ENCODE assay signal across 11 cellular contexts in genomic region chr10:52755297-52756062, GRCh38. TPM values are rescaled to one million over a fixed set of nuclear protein-coding genes. Genes with fewer than 3 reads are reported as not detected.
DNase-seq lines count a peak whose midpoint lies in the region; ATAC-seq and TF ChIP-seq lines count a peak whose summit lies in the region.
"Had no signal": no experiment of that assay in that cellular context is flagged by ENCODE, and none has a peak within 500 bp of the region (broad histone marks: within the 10 kb centered on the region; RNA-seq: fewer than 3 reads in every experiment).

No MANE protein-coding gene starts in this region.

- POLR2A ChIA-PET in WTC11 (lab: Charles Lee): no interaction called here

- CTCF ChIA-PET in WTC11 (lab: Charles Lee): interaction anchor here (1.3 kb wide), 1 partner anchor 24 kb away, joined by 4 read pairs; no protein-coding TSS in a partner anchor

- TF ChIP-seq CTCF in WTC11 (IDR thresholded peaks at IDR 0.05) (no peak), endothelial cell (IDR thresholded peaks at IDR 0.05; ENCODE audit: unreplicated experiment) (no peak)

- H3K9me3 Mint-ChIP-seq in WTC11 (peaks cover 8% of the 10 kb centered on the region), endothelial cell (ENCODE audit: unreplicated experiment) (no peaks in the 10 kb centered on the region)
- H3K9me3 Mint-ChIP-seq in activated T-cell treated with anti-CD3 and anti-CD28 coated beads, Interleukin-2, amount 50 U/mL, for 24 hours: peaks cover 2% of the 10 kb centered on the region

- H3K27me3 Mint-ChIP-seq in WTC11 (ENCODE audit: low read depth): no peaks in the 10 kb centered on the region
- no peaks in the 10 kb centered on the region for H3K27me3 Mint-ChIP-seq in activated T-cell treated with anti-CD3 and anti-CD28 coated beads, Interleukin-2, amount 50 U/mL, for 24 hours
- H3K27me3 Mint-ChIP-seq in endothelial cell (ENCODE audit: unreplicated experiment): peaks cover 2% of the 10 kb centered on the region

- ATAC-seq in HG02884 (IDR thresholded peaks at IDR 0.05; ENCODE audit: unreplicated experiment): peak; percentile 44
- ATAC-seq in WTC11: no peak
- ATAC-seq in GM19463 (IDR thresholded peaks at IDR 0.05; ENCODE audit: unreplicated experiment): no peak
- no peak for ATAC-seq in HG03196 (IDR thresholded peaks at IDR 0.05; ENCODE audit: unreplicated experiment)

- H3K4me1 Mint-ChIP-seq in WTC11 (no peaks in the 10 kb centered on the region), endothelial cell (ENCODE audit: unreplicated experiment) (peaks cover 4% of the 10 kb centered on the region)
- no peaks in the 10 kb centered on the region for H3K4me1 Mint-ChIP-seq in activated T-cell treated with anti-CD3 and anti-CD28 coated beads, Interleukin-2, amount 50 U/mL, for 24 hours (ENCODE audit: low read depth)

- H3K27ac Mint-ChIP-seq in WTC11 (no peak overlapping the region), endothelial cell (ENCODE audit: unreplicated experiment) (no peak overlapping the region)
- no peak overlapping the region for H3K27ac Mint-ChIP-seq in activated T-cell treated with anti-CD3 and anti-CD28 coated beads, Interleukin-2, amount 50 U/mL, for 24 hours

- H3K27ac ChIP-seq in layer of hippocampus (ENCODE audit: low read depth, low read length): peak overlapping the region; percentile 42

- H3K27me3 ChIP-seq in layer of hippocampus (ENCODE audit: control insufficient read depth, insufficient read depth, low read length): no peaks in the 10 kb centered on the region
- H3K27me3 ChIP-seq: upper lobe of left lung had no signal

- peak; percentile 74 for DNase-seq in Ammon's horn (ENCODE audit: low spot score)
- no peak for DNase-seq in WTC11 (ENCODE audit: low spot score)
- no peak for DNase-seq in activated T-cell treated with anti-CD3 and anti-CD28 coated beads, Interleukin-2, amount 50 U/mL, for 24 hours
- no peak for DNase-seq in endothelial cell (ENCODE audit: low spot score)
- DNase-seq: NCI-H446 treated with DMSO at 0.1 percent for 48 hours had no signal

- H3K36me3 Mint-ChIP-seq in WTC11 (no peaks in the 10 kb centered on the region), endothelial cell (ENCODE audit: low read depth, unreplicated experiment) (no peaks in the 10 kb centered on the region)
- H3K36me3 Mint-ChIP-seq in activated T-cell treated with anti-CD3 and anti-CD28 coated beads, Interleukin-2, amount 50 U/mL, for 24 hours (ENCODE audit: low read depth): no peaks in the 10 kb centered on the region

- H3K4me3 Mint-ChIP-seq in WTC11 (no peak overlapping the region), endothelial cell (ENCODE audit: unreplicated experiment) (no peak overlapping the region)
- no peak overlapping the region for H3K4me3 Mint-ChIP-seq in activated T-cell treated with anti-CD3 and anti-CD28 coated beads, Interleukin-2, amount 50 U/mL, for 24 hours

TF ChIP-seq in WTC11, 78 proteins besides CTCF, POLR2A, EP300 and RAD21:
- TF ChIP-seq GABPB1 (CRISPR knock-in tag; IDR thresholded peaks at IDR 0.05): peak; percentile 47; the same call in 1 of the 2 replicates
- no peak for TF ChIP-seq ETV6 (CRISPR knock-in tag; IDR thresholded peaks at IDR 0.05)

RNA-seq across cellular contexts. Expression of gene MBL2, which starts 17.1 kb away (rescaled TPM):
- total RNA-seq in WTC11 (2021) (not detected in 3 replicates), endothelial cell (ENCODE audit: unreplicated experiment) (not detected)
- total RNA-seq: lower leg skin had no signal
